8 cellular contexts compared by ENCODE assay signal in the genomic region with DNA sequence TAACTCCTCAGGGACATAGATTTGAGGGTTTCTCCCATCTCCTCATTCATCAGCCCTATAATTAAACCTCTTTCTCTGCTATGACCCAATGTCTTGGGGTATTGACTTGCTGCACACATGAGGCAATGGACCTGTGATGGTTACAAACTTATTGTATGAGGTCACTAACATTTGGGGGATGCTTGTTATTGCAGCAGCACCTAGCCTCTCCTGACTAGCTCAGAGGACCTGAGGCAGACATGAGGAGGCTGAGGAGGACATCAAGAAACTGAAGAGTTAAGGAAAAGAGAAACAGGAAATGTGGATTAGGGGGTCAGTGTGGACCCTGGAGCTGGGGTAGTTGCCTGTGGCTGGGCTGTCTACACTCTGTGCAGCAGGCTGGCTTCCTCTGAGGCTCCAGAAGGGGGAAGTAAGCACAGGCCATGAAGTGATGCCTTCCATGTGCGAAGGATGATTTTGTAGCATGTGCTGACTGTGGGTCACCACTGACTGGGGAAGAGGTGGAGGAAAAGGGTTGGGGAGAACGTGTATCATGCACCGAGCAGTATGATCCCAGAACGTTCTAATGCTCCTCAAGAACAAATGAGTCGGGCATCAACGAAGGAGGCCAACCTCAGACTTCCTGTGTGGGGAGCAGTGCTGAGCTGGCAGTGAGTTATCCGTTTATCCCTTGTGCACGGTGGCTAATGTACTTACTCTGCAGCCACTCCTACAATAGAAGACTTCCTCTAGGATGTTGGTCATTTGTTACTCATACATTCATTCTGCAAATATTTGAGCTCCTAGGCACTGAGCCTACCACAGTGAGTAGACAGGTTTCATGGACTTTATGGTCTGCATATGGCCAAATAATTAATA. TPM values are rescaled to one million over a fixed set of nuclear protein-coding genes. Genes with fewer than 3 reads are reported as not detected.
A peak's percentile ranks its signal among the peaks of the same experiment; 100 is the strongest.
DNase-seq lines count a peak whose midpoint lies in the region; ATAC-seq and TF ChIP-seq lines count a peak whose summit lies in the region.

No MANE protein-coding gene starts in this region.

- no peak for DNase-seq in GM23338 (ENCODE audit: low spot score)
- DNase-seq in PC-9 = peak; percentile 53 to 96
- peak; percentile 76 for DNase-seq in choroid plexus epithelial cell (ENCODE audit: low read depth)
- peak; percentile 94 for DNase-seq in renal cortical epithelial cell (ENCODE audit: low read depth)
- no peak for DNase-seq in NCI-H2107 (lab: John Stamatoyannopoulos, UW)
- no peak for DNase-seq in NK-92 treated with Interleukin-12 subunit alpha and Interleukin-12 subunit beta, amount 100 ng/mL, for 24 hours (lab: John Stamatoyannopoulos, UW)
- DNase-seq in ecto neural progenitor cell (ENCODE audit: low spot score) = no peak
- DNase-seq in GM20000 (ENCODE audit: low spot score) = no peak

- H4K20me1 ChIP-seq in GM23338 (replicated peaks; ENCODE audit: insufficient read depth) (no peaks in the 10 kb centered on the region), PC-9 (ENCODE audit: insufficient read depth) (no peaks in the 10 kb centered on the region)

- TF ChIP-seq CTCF in GM23338 (conservative IDR thresholded peaks at IDR 0.05; ENCODE audit: low read depth in 2 of 2) (no peak), PC-9 (conservative IDR thresholded peaks at IDR 0.05) (no peak), choroid plexus epithelial cell (conservative IDR thresholded peaks at IDR 0.05; ENCODE audit: low read depth, low read length) (no peak), GM20000 (IDR thresholded peaks at IDR 0.05; ENCODE audit: extremely low read depth, missing control alignments) (no peak)

- H3F3A ChIP-seq in GM23338 (replicated peaks; ENCODE audit: low read depth) = no peaks in the 10 kb centered on the region
- H3F3A ChIP-seq in PC-9 (ENCODE audit: insufficient read depth, low read depth) = peaks cover 51% of the 10 kb centered on the region

- peaks cover 9% of the 10 kb centered on the region for H3K27me3 Mint-ChIP-seq in GM23338 (ENCODE audit: insufficient read depth, low read depth, poor library complexity)

- H3K36me3 ChIP-seq in GM23338 (ENCODE audit: insufficient read depth) (peaks cover 4% of the 10 kb centered on the region; the same call in 1 of the 2 replicates), PC-9 (ENCODE audit: low read depth) (no peaks in the 10 kb centered on the region)

- H3K4me3 ChIP-seq in GM23338 (no peak overlapping the region), PC-9 (peak overlapping the region; percentile 38; the same call in 1 of the 2 replicates), choroid plexus epithelial cell (ENCODE audit: low read depth, low read length) (no peak overlapping the region)

- peaks cover 23% of the 10 kb centered on the region for H3K36me3 Mint-ChIP-seq in GM23338 (ENCODE audit: low read depth)

- H3K4me1 ChIP-seq in GM23338 (ENCODE audit: insufficient read depth) (peaks cover 27% of the 10 kb centered on the region), PC-9 (replicated peaks; ENCODE audit: insufficient read depth) (peaks cover 55% of the 10 kb centered on the region)

- ATAC-seq in GM23338 = no peak

- H3K27ac ChIP-seq in GM23338 (ENCODE audit: low read depth) (no peak overlapping the region), PC-9 (peak overlapping the region; percentile 98)

- CTCF ChIA-PET in PC-9 (lab: Charles Lee) = interaction anchor here (0.6 to 1.4 kb wide), 3 partner anchors 98 to 315 kb away, joined by 3 read pairs; no protein-coding TSS in a partner anchor

- peaks cover 19% of the 10 kb centered on the region; the same call in 1 of the 2 replicates for H3K9me3 ChIP-seq in PC-9 (ENCODE audit: insufficient read depth, low read depth)

- H3K4me2 ChIP-seq in GM23338 (peak overlapping the region; percentile 56), PC-9 (peak overlapping the region; percentile 82)

- no peak overlapping the region for H3K27ac Mint-ChIP-seq in GM23338

- H3K9me2 ChIP-seq in GM23338 (ENCODE audit: insufficient read depth) (peaks cover 7% of the 10 kb centered on the region; the same call in 1 of the 2 replicates), PC-9 (ENCODE audit: insufficient read depth) (no peaks in the 10 kb centered on the region)

- no peak overlapping the region for H2AFZ ChIP-seq in GM23338
- H2AFZ ChIP-seq in PC-9 = no peak overlapping the region

- H3K9me3 Mint-ChIP-seq in GM23338 = peaks cover 19% of the 10 kb centered on the region

- no peaks in the 10 kb centered on the region for H3K79me2 ChIP-seq in GM23338 (replicated peaks; ENCODE audit: insufficient read depth)
- H3K79me2 ChIP-seq in PC-9 (ENCODE audit: low read depth) = peaks cover 7% of the 10 kb centered on the region; the same call in 1 of the 2 replicates

- POLR2A ChIA-PET in PC-9 (lab: Charles Lee; ENCODE audit: unreplicated experiment) = interaction anchor here (0.6 kb wide), 4 partner anchors 16 to 698 kb away, joined by 3 to 8 read pairs (median 4); no protein-coding TSS in a partner anchor

- H3K4me1 Mint-ChIP-seq in GM23338 = peaks cover 34% of the 10 kb centered on the region

- intact Hi-C loops in PC-9 (cut with micrococcal nuclease; ENCODE audit: unreplicated experiment) = loop anchor here (5.0 kb wide), 1 partner anchor 470 kb away; no protein-coding TSS in a partner anchor

- no peak overlapping the region for H3K4me3 Mint-ChIP-seq in GM23338

- TSS peak; percentile 93 for BruUV-seq in PC-9 (replicated peaks; lab: Mats Ljungman, UMichigan)

- H3K27me3 ChIP-seq in GM23338 (ENCODE audit: insufficient read depth) (no peaks in the 10 kb centered on the region), PC-9 (ENCODE audit: insufficient read depth, low read depth) (no peaks in the 10 kb centered on the region)

TF ChIP-seq in GM23338, 12 proteins besides CTCF, POLR2A, EP300 and RAD21 (continues in another document):
- TF ChIP-seq EZH2phosphoT487 (IDR thresholded peaks at IDR 0.05; ENCODE audit: unreplicated experiment) = no peak
- no peak for TF ChIP-seq JUNB (IDR thresholded peaks at IDR 0.05; ENCODE audit: unreplicated experiment)
- no peak for TF ChIP-seq POLR2AphosphoS5 (IDR thresholded peaks at IDR 0.05; ENCODE audit: low read depth)
- no peak for TF ChIP-seq ZNF331 (CRISPR knock-in tag; IDR thresholded peaks at IDR 0.05; ENCODE audit: low read depth)
- TF ChIP-seq ZNF114 (CRISPR knock-in tag; IDR thresholded peaks at IDR 0.05) = no peak
- TF ChIP-seq, protein P1, sequence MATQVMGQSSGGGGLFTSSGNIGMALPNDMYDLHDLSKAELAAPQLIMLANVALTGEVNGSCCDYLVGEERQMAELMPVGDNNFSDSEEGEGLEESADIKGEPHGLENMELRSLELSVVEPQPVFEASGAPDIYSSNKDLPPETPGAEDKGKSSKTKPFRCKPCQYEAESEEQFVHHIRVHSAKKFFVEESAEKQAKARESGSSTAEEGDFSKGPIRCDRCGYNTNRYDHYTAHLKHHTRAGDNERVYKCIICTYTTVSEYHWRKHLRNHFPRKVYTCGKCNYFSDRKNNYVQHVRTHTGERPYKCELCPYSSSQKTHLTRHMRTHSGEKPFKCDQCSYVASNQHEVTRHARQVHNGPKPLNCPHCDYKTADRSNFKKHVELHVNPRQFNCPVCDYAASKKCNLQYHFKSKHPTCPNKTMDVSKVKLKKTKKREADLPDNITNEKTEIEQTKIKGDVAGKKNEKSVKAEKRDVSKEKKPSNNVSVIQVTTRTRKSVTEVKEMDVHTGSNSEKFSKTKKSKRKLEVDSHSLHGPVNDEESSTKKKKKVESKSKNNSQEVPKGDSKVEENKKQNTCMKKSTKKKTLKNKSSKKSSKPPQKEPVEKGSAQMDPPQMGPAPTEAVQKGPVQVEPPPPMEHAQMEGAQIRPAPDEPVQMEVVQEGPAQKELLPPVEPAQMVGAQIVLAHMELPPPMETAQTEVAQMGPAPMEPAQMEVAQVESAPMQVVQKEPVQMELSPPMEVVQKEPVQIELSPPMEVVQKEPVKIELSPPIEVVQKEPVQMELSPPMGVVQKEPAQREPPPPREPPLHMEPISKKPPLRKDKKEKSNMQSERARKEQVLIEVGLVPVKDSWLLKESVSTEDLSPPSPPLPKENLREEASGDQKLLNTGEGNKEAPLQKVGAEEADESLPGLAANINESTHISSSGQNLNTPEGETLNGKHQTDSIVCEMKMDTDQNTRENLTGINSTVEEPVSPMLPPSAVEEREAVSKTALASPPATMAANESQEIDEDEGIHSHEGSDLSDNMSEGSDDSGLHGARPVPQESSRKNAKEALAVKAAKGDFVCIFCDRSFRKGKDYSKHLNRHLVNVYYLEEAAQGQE (IDR thresholded peaks at IDR 0.05; ENCODE audit: unreplicated experiment) = no peak
- TF ChIP-seq EZH2 (IDR thresholded peaks at IDR 0.05; ENCODE audit: low read depth, unreplicated experiment) = no peak
- TF ChIP-seq, protein P2, sequence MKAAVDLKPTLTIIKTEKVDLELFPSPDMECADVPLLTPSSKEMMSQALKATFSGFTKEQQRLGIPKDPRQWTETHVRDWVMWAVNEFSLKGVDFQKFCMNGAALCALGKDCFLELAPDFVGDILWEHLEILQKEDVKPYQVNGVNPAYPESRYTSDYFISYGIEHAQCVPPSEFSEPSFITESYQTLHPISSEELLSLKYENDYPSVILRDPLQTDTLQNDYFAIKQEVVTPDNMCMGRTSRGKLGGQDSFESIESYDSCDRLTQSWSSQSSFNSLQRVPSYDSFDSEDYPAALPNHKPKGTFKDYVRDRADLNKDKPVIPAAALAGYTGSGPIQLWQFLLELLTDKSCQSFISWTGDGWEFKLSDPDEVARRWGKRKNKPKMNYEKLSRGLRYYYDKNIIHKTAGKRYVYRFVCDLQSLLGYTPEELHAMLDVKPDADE (IDR thresholded peaks at IDR 0.05) = no peak
- TF ChIP-seq CREB1 (CRISPR knock-in tag; IDR thresholded peaks at IDR 0.05; ENCODE audit: low read depth) = no peak

RNA-seq across cellular contexts. Expression of a gene that starts 42.1 kb away (rescaled TPM):
- 0.19 and 1.5 TPM in 2 replicates for total RNA-seq in GM23338 (2014; rRNA removed; shearing (Covaris generic))
- polyA plus RNA-seq in GM23338 (2016; fragmentation: Nextera tagmentation; extraction: Ambion mirVana) = 0.49 and 0.65 TPM in 2 replicates
- not detected in 2 replicates for total RNA-seq in PC-9 (2021)
- total RNA-seq in renal cortical epithelial cell = not detected in 2 replicates

Comparison
In these comparisons a context has a peak if more than half of its experiments do, and no peak if none do; other contexts are left out.
1. DNase-seq: peak in PC-9 (2 of 2), choroid plexus epithelial cell (single experiment) and renal cortical epithelial cell (single experiment); none in GM23338 (single experiment), NCI-H2107 (single experiment), NK-92 treated with Interleukin-12 subunit alpha and Interleukin-12 subunit beta, amount 100 ng/mL, for 24 hours (single experiment), ecto neural progenitor cell (single experiment) and GM20000 (single experiment).